Comparison of ENCODE assay signal across 8 cellular contexts in the genomic region with DNA sequence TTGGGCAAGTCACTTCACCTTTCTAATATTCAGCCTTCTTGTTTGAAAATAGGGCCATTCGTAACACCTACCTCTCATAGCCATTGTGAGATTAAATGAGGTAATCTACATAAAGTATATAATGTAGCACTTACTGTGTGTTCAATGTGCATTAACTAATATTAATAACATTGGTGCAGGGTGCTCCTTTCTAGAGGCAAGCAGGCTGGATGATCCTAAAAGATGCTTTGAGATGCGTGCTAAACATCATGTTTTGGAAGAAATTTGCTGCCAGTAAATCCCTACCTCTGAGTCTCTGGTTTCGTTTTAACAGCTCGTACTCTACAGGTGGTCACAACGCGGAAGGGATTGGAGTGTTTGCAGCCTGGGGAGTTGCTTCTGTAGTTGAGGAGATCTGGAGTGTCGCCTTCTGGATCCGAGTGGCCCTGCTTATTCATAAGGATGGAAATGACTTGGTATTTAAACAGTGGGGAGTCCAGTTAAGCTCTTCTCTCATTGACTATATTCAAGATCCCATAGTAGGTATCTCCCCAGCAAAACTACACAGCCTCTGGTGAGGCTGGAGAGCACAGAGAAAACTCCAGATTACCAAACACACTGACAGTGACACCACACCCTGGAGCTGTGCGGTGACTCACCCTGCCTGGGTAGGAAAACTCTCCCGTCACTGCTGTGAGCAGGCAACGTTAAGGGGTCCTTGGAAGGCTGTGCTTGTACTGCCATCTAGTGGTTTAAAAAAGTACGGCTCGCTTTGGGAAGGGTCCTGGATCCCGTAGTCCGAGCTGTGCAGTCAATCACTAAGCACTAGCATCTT.
DNase-seq lines count a peak whose midpoint lies in the region; ATAC-seq, FAIRE-seq and TF ChIP-seq lines count a peak whose summit lies in the region.

No MANE protein-coding gene starts in this region.

- FAIRE-seq in HepG2 (lab: Jason Lieb, UNC) = peak; percentile 93

- no peaks in the 10 kb centered on the region for H3K79me2 ChIP-seq in HepG2 (ENCODE audit: insufficient read depth, low read length)

- no TSS peak for BruUV-seq in HepG2 (replicated peaks; lab: Mats Ljungman, UMichigan)

- H3K36me3 ChIP-seq in CD8-positive, alpha-beta memory T cell (ENCODE audit: insufficient read depth, low read length) = no peaks in the 10 kb centered on the region
- H3K36me3 ChIP-seq in colonic mucosa (no peaks in the 10 kb centered on the region), HepG2 (replicated peaks in 1 of 2; ENCODE audit: control insufficient read depth in 1 of 2, insufficient read depth in 2 of 2, low read length in 2 of 2) (no peaks in the 10 kb centered on the region)

- intact Hi-C loops in colonic mucosa (cut with DNase I) = loop anchor here (2.0 to 10.0 kb wide), 3 partner anchors 82 to 540 kb away; a partner anchor contains a TSS
- intact Hi-C loops in HepG2 (cut with micrococcal nuclease; ENCODE audit: unreplicated experiment) = loop anchor here (1.0 to 5.0 kb wide), 4 partner anchors 86 to 539 kb away; no protein-coding TSS in a partner anchor

- peak; percentile 65 for ATAC-seq in GM19467 (IDR thresholded peaks at IDR 0.05; ENCODE audit: unreplicated experiment)
- peak; percentile 58 for ATAC-seq in HG03571 (IDR thresholded peaks at IDR 0.05; ENCODE audit: unreplicated experiment)
- peak; percentile 99 for ATAC-seq in HepG2

- H3K4me3 Mint-ChIP-seq in CD8-positive, alpha-beta memory T cell = peak overlapping the region in 4 of 7 donors; percentile 36 to 55 (median 43)

- H3K4me1 ChIP-seq in CD8-positive, alpha-beta memory T cell (ENCODE audit: insufficient read depth, low read length) = peaks cover 15% of the 10 kb centered on the region
- no peaks in the 10 kb centered on the region for H3K4me1 ChIP-seq in colonic mucosa
- peaks cover 4% of the 10 kb centered on the region; the same call in 1 of the 2 replicates for H3K4me1 ChIP-seq in HepG2 (ENCODE audit: insufficient read depth, low read length)

- H3K4me3 ChIP-seq in CD8-positive, alpha-beta memory T cell (ENCODE audit: low read length) = no peak overlapping the region
- H3K4me3 ChIP-seq in colonic mucosa = no peak overlapping the region
- no peak overlapping the region for H3K4me3 ChIP-seq in HepG2 (replicated peaks in 1 of 3; ENCODE audit: insufficient read depth in 1 of 3, low read depth in 2 of 3, low read length in 3 of 3)

- H3K4me1 Mint-ChIP-seq in CD8-positive, alpha-beta memory T cell = peaks cover 14 to 36% (median 28%) of the 10 kb centered on the region in 3 donors

- H3K27me3 ChIP-seq in CD8-positive, alpha-beta memory T cell (ENCODE audit: insufficient read depth, low read length, poor library complexity, severe bottlenecking) = no peaks in the 10 kb centered on the region
- H3K27me3 ChIP-seq in colonic mucosa = no peaks in the 10 kb centered on the region
- peaks cover 0 to 23% of the 10 kb centered on the region in 2 experiments; a peak in 2 of 5 replicates for H3K27me3 ChIP-seq in HepG2 (ENCODE audit: control insufficient read depth in 1 of 2, insufficient read depth in 2 of 2, low read length in 2 of 2)

- H2AFZ ChIP-seq in HepG2 (ENCODE audit: low read length) = no peak overlapping the region

- no peak for TF ChIP-seq EP300 in HepG2 (IDR thresholded peaks at IDR 0.05; ENCODE audit: low read depth in 2 of 2, low read length in 2 of 2)
- no peak for TF ChIP-seq EP300 in HepG2 (CRISPR knock-in tag; IDR thresholded peaks at IDR 0.05; ENCODE audit: borderline replicate concordance)

- peak; percentile 89 for TF ChIP-seq CTCF in colonic mucosa (IDR thresholded peaks at IDR 0.05)
- TF ChIP-seq CTCF in HepG2 (CRISPR knock-in tag; IDR thresholded peaks at IDR 0.05) = peak; percentile 92

- 39% methylated on average over 12 of the region's 15 CpGs for WGBS in HepG2 (ENCODE audit: low lambda C conversion rate)

- H3K27me3 Mint-ChIP-seq in CD8-positive, alpha-beta memory T cell = no peaks in the 10 kb centered on the region

- H3K27ac ChIP-seq in CD8-positive, alpha-beta memory T cell (ENCODE audit: low read depth, low read length) = no peak overlapping the region
- H3K27ac ChIP-seq in colonic mucosa (no peak overlapping the region), HepG2 (ENCODE audit: extremely low read length, insufficient read depth, low read length) (no peak overlapping the region)

- H3K4me2 ChIP-seq in HepG2 (ENCODE audit: low read depth, low read length) = no peak overlapping the region

- TF ChIP-seq RAD21 in HepG2 (CRISPR knock-in tag; IDR thresholded peaks at IDR 0.05) = peak; percentile 86

- peak; percentile 67 to 89 (median 74) for DNase-seq in CD8-positive, alpha-beta memory T cell
- DNase-seq in NCI-H69 (lab: John Stamatoyannopoulos, UW) = peak; percentile 87
- peak; percentile 91 for DNase-seq in activated CD4-positive, alpha-beta T cell treated with anti-CD3 and anti-CD28 coated beads for 48 hours
- DNase-seq in colonic mucosa = peak; percentile 83
- peak; percentile 83 for DNase-seq in HepG2 (ENCODE audit: low spot score)
- DNase-seq in stimulated activated CD4-positive, alpha-beta T cell treated with anti-CD3 and anti-CD28 coated beads, TNF-alpha, amount 100 ng/mL, for 24 hours (ENCODE audit: low read depth in 3 of 3) = peak; percentile 66 to 86 (median 83)

- H3K9me3 ChIP-seq in CD8-positive, alpha-beta memory T cell (ENCODE audit: low read length) = no peaks in the 10 kb centered on the region
- no peaks in the 10 kb centered on the region for H3K9me3 ChIP-seq in colonic mucosa
- H3K9me3 ChIP-seq in HepG2 (ENCODE audit: low read length) = no peaks in the 10 kb centered on the region

- no peaks in the 10 kb centered on the region for H3K36me3 Mint-ChIP-seq in CD8-positive, alpha-beta memory T cell

- H3K9me3 Mint-ChIP-seq in CD8-positive, alpha-beta memory T cell = no peaks in the 10 kb centered on the region

- POLR2A ChIA-PET in CD8-positive, alpha-beta memory T cell (lab: Charles Lee) = interaction anchor here (1.4 kb wide), 1 partner anchor 538 kb away, joined by 4 read pairs; no protein-coding TSS in a partner anchor
- POLR2A ChIA-PET in HepG2 (lab: Yijun Ruan, JAX) = no interaction called here

- CTCF ChIA-PET in CD8-positive, alpha-beta memory T cell (lab: Charles Lee) = interaction anchor here (0.6 to 6.2 kb wide), 47 partner anchors 10 to 673 kb away, joined by 3 to 113 read pairs (median 4); no protein-coding TSS in a partner anchor
- CTCF ChIA-PET in HepG2 (lab: Yijun Ruan, JAX; ENCODE audit: low intra/inter-chr PET ratio, low total read pairs) = interaction anchor here (0.6 to 2.6 kb wide), 5 partner anchors 44 to 538 kb away, joined by 3 to 38 read pairs (median 7); no protein-coding TSS in a partner anchor

- in situ Hi-C loops in HepG2 (cut with HindIII; ENCODE audit: extremely low pct_ligation_motif_present, low pct_unique_long_range_greater_than_20kb) = loop anchor here (5.0 to 25.0 kb wide), 2 partner anchors 192 to 537 kb away; a partner anchor contains a TSS

- H3K9ac ChIP-seq in colonic mucosa (ENCODE audit: low read depth in 2 of 2, low read length in 2 of 2) (no peak overlapping the region), HepG2 (ENCODE audit: insufficient read depth, low read depth, low read length) (no peak overlapping the region)

- H3K27ac Mint-ChIP-seq in CD8-positive, alpha-beta memory T cell = peak overlapping the region in 6 of 8 donors; percentile 17 to 89 (median 84)

- TF ChIP-seq POLR2A in HepG2 (IDR thresholded peaks at IDR 0.05; ENCODE audit: insufficient read depth in 1 of 2, low read depth in 2 of 2, low read length in 2 of 2) = no peak

- no peaks in the 10 kb centered on the region for H4K20me1 ChIP-seq in HepG2 (ENCODE audit: insufficient read depth, low read length)

TF ChIP-seq in HepG2, 621 proteins besides CTCF, POLR2A, EP300 and RAD21 (continues in another document):
- TF ChIP-seq CEBPB (IDR thresholded peaks at IDR 0.05; ENCODE audit: borderline replicate concordance, low read depth, low read length) (peak; percentile 17; the same call in 1 of the 2 replicates), GZF1 (CRISPR knock-in tag; IDR thresholded peaks at IDR 0.05) (no peak), SMC3 (IDR thresholded peaks at IDR 0.05; ENCODE audit: low read length) (peak; percentile 91), FOSL2 (CRISPR knock-in tag; IDR thresholded peaks at IDR 0.05) (peak; percentile 98), ZSCAN25 (CRISPR knock-in tag; IDR thresholded peaks at IDR 0.05) (0 out of 2 replicates have a peak, but pooled peaks have one; percentile 28), MTA1 (CRISPR knock-in tag; IDR thresholded peaks at IDR 0.05; ENCODE audit: borderline replicate concordance) (no peak), KDM5A (IDR thresholded peaks at IDR 0.05; ENCODE audit: borderline replicate concordance, low read length) (no peak), ZMAT3 (CRISPR knock-in tag; conservative IDR thresholded peaks at IDR 0.05) (no peak)
- TF ChIP-seq, protein P1, sequence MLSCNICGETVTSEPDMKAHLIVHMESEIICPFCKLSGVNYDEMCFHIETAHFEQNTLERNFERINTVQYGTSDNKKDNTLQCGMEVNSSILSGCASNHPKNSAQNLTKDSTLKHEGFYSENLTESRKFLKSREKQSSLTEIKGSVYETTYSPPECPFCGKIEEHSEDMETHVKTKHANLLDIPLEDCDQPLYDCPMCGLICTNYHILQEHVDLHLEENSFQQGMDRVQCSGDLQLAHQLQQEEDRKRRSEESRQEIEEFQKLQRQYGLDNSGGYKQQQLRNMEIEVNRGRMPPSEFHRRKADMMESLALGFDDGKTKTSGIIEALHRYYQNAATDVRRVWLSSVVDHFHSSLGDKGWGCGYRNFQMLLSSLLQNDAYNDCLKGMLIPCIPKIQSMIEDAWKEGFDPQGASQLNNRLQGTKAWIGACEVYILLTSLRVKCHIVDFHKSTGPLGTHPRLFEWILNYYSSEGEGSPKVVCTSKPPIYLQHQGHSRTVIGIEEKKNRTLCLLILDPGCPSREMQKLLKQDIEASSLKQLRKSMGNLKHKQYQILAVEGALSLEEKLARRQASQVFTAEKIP (CRISPR knock-in tag; IDR thresholded peaks at IDR 0.05; ENCODE audit: borderline replicate concordance) = no peak
- TF ChIP-seq, protein P2, sequence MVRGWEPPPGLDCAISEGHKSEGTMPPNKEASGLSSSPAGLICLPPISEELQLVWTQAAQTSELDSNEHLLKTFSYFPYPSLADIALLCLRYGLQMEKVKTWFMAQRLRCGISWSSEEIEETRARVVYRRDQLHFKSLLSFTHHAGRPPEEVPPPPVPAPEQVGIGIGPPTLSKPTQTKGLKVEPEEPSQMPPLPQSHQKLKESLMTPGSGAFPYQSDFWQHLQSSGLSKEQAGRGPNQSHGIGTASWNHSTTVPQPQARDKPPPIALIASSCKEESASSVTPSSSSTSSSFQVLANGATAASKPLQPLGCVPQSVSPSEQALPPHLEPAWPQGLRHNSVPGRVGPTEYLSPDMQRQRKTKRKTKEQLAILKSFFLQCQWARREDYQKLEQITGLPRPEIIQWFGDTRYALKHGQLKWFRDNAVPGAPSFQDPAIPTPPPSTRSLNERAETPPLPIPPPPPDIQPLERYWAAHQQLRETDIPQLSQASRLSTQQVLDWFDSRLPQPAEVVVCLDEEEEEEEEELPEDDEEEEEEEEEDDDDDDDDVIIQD (CRISPR knock-in tag; IDR thresholded peaks at IDR 0.05; ENCODE audit: low read depth) = peak; percentile 34; the same call in 1 of the 2 replicates
